In the genomic region with DNA sequence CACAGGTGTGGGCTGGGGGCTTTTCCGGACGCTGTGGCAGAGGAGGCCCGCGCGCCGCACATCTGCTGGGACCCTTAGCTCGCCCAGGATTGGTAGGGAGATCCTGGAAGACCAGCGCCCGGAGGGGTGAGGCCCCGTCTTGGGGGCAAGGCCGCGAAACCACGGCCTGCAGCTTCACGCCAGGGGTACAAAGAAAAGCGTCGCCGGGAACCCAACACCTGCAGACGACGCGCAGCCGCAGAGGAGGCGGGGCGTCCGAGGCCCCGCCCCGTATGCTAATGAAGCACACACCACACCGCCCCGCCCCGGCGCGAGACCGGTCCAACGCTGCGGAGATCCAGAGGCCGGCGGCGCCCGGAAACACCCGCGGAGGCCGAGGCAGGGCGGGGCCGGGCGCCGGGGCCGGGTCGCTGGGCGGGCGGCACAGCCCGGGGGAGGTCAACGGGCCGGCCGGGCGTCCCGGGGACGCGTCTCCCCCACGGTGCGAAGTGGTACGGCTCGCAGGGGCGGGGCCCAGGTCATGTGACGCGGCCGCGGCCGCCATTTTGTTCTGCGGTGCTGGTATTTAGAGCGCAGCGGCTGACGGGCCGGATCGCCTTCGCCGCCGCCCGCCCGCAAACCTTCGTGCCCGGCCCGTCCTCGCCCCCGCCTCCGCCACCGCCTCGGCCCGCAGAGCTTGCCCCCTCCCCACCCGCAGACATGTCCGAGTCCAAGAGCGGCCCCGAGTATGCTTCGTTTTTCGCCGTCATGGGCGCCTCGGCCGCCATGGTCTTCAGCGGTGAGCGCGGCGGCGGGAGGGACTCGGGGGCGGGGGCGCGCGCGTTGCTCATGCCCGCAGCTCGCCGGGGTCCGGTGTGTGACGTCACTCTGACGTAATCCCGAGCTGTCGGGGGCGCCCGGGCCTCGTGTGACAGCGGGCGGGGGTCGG, we compare ENCODE assay signal across 8 cellular contexts. TPM values are rescaled to one million over a fixed set of nuclear protein-coding genes. Genes with fewer than 3 reads are reported as not detected.
DNase-seq lines count a peak whose midpoint lies in the region; ATAC-seq and TF ChIP-seq lines count a peak whose summit lies in the region.

A gene (plus strand): TSS at position 548 of the 928 bp plus-strand sequence. CDS start 152 bp downstream, at position 700.

- H3F3A ChIP-seq in PC-9 (ENCODE audit: insufficient read depth, low read depth) = peaks cover 15% of the 10 kb centered on the region; the same call in 1 of the 2 replicates

- H3K79me2 ChIP-seq in PC-9 (ENCODE audit: low read depth) = peaks cover 48% of the 10 kb centered on the region

- intact Hi-C loops in PC-9 (cut with micrococcal nuclease; ENCODE audit: unreplicated experiment) = no loop called here

- H3K9me3 Mint-ChIP-seq in activated T-cell treated with anti-CD3 and anti-CD28 coated beads, Interleukin-2, amount 50 U/mL, for 4 hours = no peaks in the 10 kb centered on the region

- H3K4me1 Mint-ChIP-seq in activated T-cell treated with anti-CD3 and anti-CD28 coated beads, Interleukin-2, amount 50 U/mL, for 4 hours (ENCODE audit: low read depth) = peaks cover 48% of the 10 kb centered on the region

- peaks cover 42% of the 10 kb centered on the region for H4K20me1 ChIP-seq in PC-9 (ENCODE audit: insufficient read depth)

- peak within 1 kb of the TSS; percentile 86 for H3K27ac ChIP-seq in PC-9
- H3K27ac ChIP-seq in muscle layer of duodenum (ENCODE audit: low read length) = peak within 1 kb of the TSS; percentile 90

- ATAC-seq in GM21717 (IDR thresholded peaks at IDR 0.05; ENCODE audit: unreplicated experiment) (peak; percentile 55), esophagus mucosa (peak; percentile 83)
- peak; percentile 85 to 91 for ATAC-seq in activated T-cell treated with anti-CD3 and anti-CD28 coated beads, Interleukin-2, amount 50 U/mL, for 4 hours

- no TSS peak for BruUV-seq in PC-9 (replicated peaks; lab: Mats Ljungman, UMichigan)

- H2AFZ ChIP-seq in PC-9 = peak within 1 kb of the TSS; percentile 75

- in situ Hi-C loops in KBM-7 (cut with MboI; ENCODE audit: low pct_unique_long_range_greater_than_20kb, low sequenced_read_pairs) = no loop called here

- H3K9me2 ChIP-seq in PC-9 (ENCODE audit: insufficient read depth) = no peaks in the 10 kb centered on the region

- no peaks in the 10 kb centered on the region for H3K36me3 ChIP-seq in PC-9 (ENCODE audit: low read depth)
- no peaks in the 10 kb centered on the region for H3K36me3 ChIP-seq in muscle layer of duodenum (ENCODE audit: control insufficient read depth in 1 of 2, insufficient read depth in 2 of 2, low read length in 2 of 2)

- no peak for TF ChIP-seq CTCF in PC-9 (conservative IDR thresholded peaks at IDR 0.05)

- H3K27me3 ChIP-seq in PC-9 (ENCODE audit: insufficient read depth, low read depth) = no peaks in the 10 kb centered on the region
- H3K27me3 ChIP-seq in muscle layer of duodenum (ENCODE audit: low read depth, low read length) = no peaks in the 10 kb centered on the region

- H3K4me3 ChIP-seq in PC-9 = peak within 1 kb of the TSS; percentile 80
- peak within 1 kb of the TSS; percentile 80 to 93 for H3K4me3 ChIP-seq in muscle layer of duodenum (ENCODE audit: low read depth in 1 of 2, low read length in 2 of 2)

- peaks cover 6% of the 10 kb centered on the region for H3K36me3 Mint-ChIP-seq in activated T-cell treated with anti-CD3 and anti-CD28 coated beads, Interleukin-2, amount 50 U/mL, for 4 hours (ENCODE audit: insufficient read depth)

- peak within 1 kb of the TSS; percentile 93 for H3K4me3 Mint-ChIP-seq in activated T-cell treated with anti-CD3 and anti-CD28 coated beads, Interleukin-2, amount 50 U/mL, for 4 hours

- CTCF ChIA-PET in PC-9 (lab: Charles Lee) = no interaction called here

- H3K4me2 ChIP-seq in PC-9 = peak within 1 kb of the TSS; percentile 100

- no peaks in the 10 kb centered on the region for H3K27me3 Mint-ChIP-seq in activated T-cell treated with anti-CD3 and anti-CD28 coated beads, Interleukin-2, amount 50 U/mL, for 4 hours (ENCODE audit: low read depth)

- POLR2A ChIA-PET in PC-9 (lab: Charles Lee; ENCODE audit: unreplicated experiment) = interaction anchor here (0.6 kb wide), 1 partner anchor 261 kb away, joined by 3 read pairs; no protein-coding TSS in a partner anchor

- peaks cover 22% of the 10 kb centered on the region for H3K4me1 ChIP-seq in PC-9 (replicated peaks; ENCODE audit: insufficient read depth)
- peaks cover 23 to 49% of the 10 kb centered on the region in 2 donors for H3K4me1 ChIP-seq in muscle layer of duodenum (ENCODE audit: control insufficient read depth in 1 of 2, insufficient read depth in 2 of 2, low read length in 2 of 2)

- DNase-seq in DMS153 treated with DMSO at 0.1 percent for 48 hours (lab: John Stamatoyannopoulos, UW; ENCODE audit: unreplicated experiment) = peak; percentile 77
- DNase-seq in KBM-7 = peak; percentile 90
- peak; percentile 76 to 96 for DNase-seq in PC-9
- peak; percentile 87 for DNase-seq in activated T-cell treated with anti-CD3 and anti-CD28 coated beads, Interleukin-2, amount 50 U/mL, for 4 hours
- DNase-seq in stimulated activated CD8-positive, alpha-beta memory T cell treated with anti-CD3 and anti-CD28 coated beads, Interleukin-7, amount 100 ng/mL, for 24 hours (ENCODE audit: low read depth) = peak; percentile 81

- H3K9me3 ChIP-seq in PC-9 (ENCODE audit: insufficient read depth, low read depth) = no peaks in the 10 kb centered on the region
- H3K9me3 ChIP-seq in muscle layer of duodenum (ENCODE audit: control insufficient read depth in 1 of 2, low read length in 2 of 2) = no peaks in the 10 kb centered on the region

RNA-seq across cellular contexts. Expression of the gene that starts here (rescaled TPM):
- total RNA-seq in PC-9 (2021) = 205 and 249 TPM in 2 replicates
- total RNA-seq in activated T-cell treated with anti-CD3 and anti-CD28 coated beads, Interleukin-2, amount 50 U/mL, for 4 hours = 100 to 1,000 TPM; 184 to 198 (median 188) TPM
- 205 TPM for total RNA-seq in esophagus mucosa

Comparison
In these comparisons a context has a peak if more than half of its experiments do, and no peak if none do; other contexts are left out.
1. Peak in every context shown above with its lines: DNase-seq, ATAC-seq, H3K4me3 ChIP-seq and H3K27ac ChIP-seq.